ENCODE assay signal across 12 cellular contexts in genomic region chr14:93980464-93981201, GRCh38. TPM values are rescaled to one million over a fixed set of nuclear protein-coding genes. Genes with fewer than 3 reads are reported as not detected.
A peak's percentile ranks its signal among the peaks of the same experiment; 100 is the strongest.
DNase-seq lines count a peak whose midpoint lies in the region; ATAC-seq, FAIRE-seq and TF ChIP-seq lines count a peak whose summit lies in the region.
"Had no signal": no experiment of that assay in that cellular context is flagged by ENCODE, and none has a peak within 500 bp of the region (broad histone marks: within the 10 kb centered on the region; RNA-seq: fewer than 3 reads in every experiment).

No MANE protein-coding gene starts in this region.

- H3K36me3 ChIP-seq in sigmoid colon, result no peaks in the 10 kb centered on the region

- TF ChIP-seq POLR2A in sigmoid colon (IDR thresholded peaks at IDR 0.05), result no peak

- peaks cover 7% of the 10 kb centered on the region for H3K9me3 Mint-ChIP-seq in activated T-helper 1 cell treated with anti-CD3 and anti-CD28 coated beads, Interleukin-12 subunit alpha, Interleukin-12 subunit beta, Interleukin-2, Interleukin-4 antibody, amounts not matched to agents 30 ng/mL and 10 ng/mL and 1 ng/mL, durations not matched to agents 14 hours and 24 hours and 36 hours

- peaks cover 2% of the 10 kb centered on the region for H3K27me3 Mint-ChIP-seq in activated T-helper 1 cell treated with anti-CD3 and anti-CD28 coated beads, Interleukin-12 subunit alpha, Interleukin-12 subunit beta, Interleukin-2, Interleukin-4 antibody, amounts not matched to agents 30 ng/mL and 10 ng/mL and 1 ng/mL, durations not matched to agents 14 hours and 24 hours and 36 hours (ENCODE audit: insufficient read depth)

- TF ChIP-seq CTCF in sigmoid colon (IDR thresholded peaks at IDR 0.05), result no peak

- intact Hi-C loops in activated T-helper 1 cell treated with anti-CD3 and anti-CD28 coated beads, Interleukin-12 subunit alpha, Interleukin-12 subunit beta, Interleukin-2, Interleukin-4 antibody, amounts not matched to agents 30 ng/mL and 10 ng/mL and 1 ng/mL, durations not matched to agents 14 hours and 24 hours and 36 hours (cut with micrococcal nuclease), result loop anchor here (1.0 kb wide), 1 partner anchor 9 kb away; no protein-coding TSS in a partner anchor
- intact Hi-C loops in Right ventricle myocardium inferior (cut with DNase I) (no loop called here), sigmoid colon (cut with DNase I) (loop anchor here (10.0 kb wide), 1 partner anchor 916 kb away; no protein-coding TSS in a partner anchor)

- H3K27me3 ChIP-seq in sigmoid colon, result no peaks in the 10 kb centered on the region

- peaks cover 0 to 78% (median 63%) of the 10 kb centered on the region in 4 donors for H3K4me1 ChIP-seq in sigmoid colon

- no peak overlapping the region for H3K4me3 ChIP-seq in sigmoid colon

- peak overlapping the region; percentile 55 for H3K4me3 Mint-ChIP-seq in activated T-helper 1 cell treated with anti-CD3 and anti-CD28 coated beads, Interleukin-12 subunit alpha, Interleukin-12 subunit beta, Interleukin-2, Interleukin-4 antibody, amounts not matched to agents 30 ng/mL and 10 ng/mL and 1 ng/mL, durations not matched to agents 14 hours and 24 hours and 36 hours

- peak overlapping the region; percentile 80 for H3K27ac Mint-ChIP-seq in activated T-helper 1 cell treated with anti-CD3 and anti-CD28 coated beads, Interleukin-12 subunit alpha, Interleukin-12 subunit beta, Interleukin-2, Interleukin-4 antibody, amounts not matched to agents 30 ng/mL and 10 ng/mL and 1 ng/mL, durations not matched to agents 14 hours and 24 hours and 36 hours

- 77% methylated on average over 11 of the region's 11 CpGs for WGBS in sigmoid colon, 2 donors

- peak overlapping the region; percentile 85 to 93 (median 89) for H3K27ac ChIP-seq in sigmoid colon

- H3K9me3 ChIP-seq in sigmoid colon, result no peaks in the 10 kb centered on the region

- peaks cover 16% of the 10 kb centered on the region for H3K36me3 Mint-ChIP-seq in activated T-helper 1 cell treated with anti-CD3 and anti-CD28 coated beads, Interleukin-12 subunit alpha, Interleukin-12 subunit beta, Interleukin-2, Interleukin-4 antibody, amounts not matched to agents 30 ng/mL and 10 ng/mL and 1 ng/mL, durations not matched to agents 14 hours and 24 hours and 36 hours (ENCODE audit: low read depth)

- TF ChIP-seq EP300 in sigmoid colon (IDR thresholded peaks at IDR 0.05), result peak in 1 of 4 donors; percentile 34

- peaks cover 63% of the 10 kb centered on the region for H3K4me1 Mint-ChIP-seq in activated T-helper 1 cell treated with anti-CD3 and anti-CD28 coated beads, Interleukin-12 subunit alpha, Interleukin-12 subunit beta, Interleukin-2, Interleukin-4 antibody, amounts not matched to agents 30 ng/mL and 10 ng/mL and 1 ng/mL, durations not matched to agents 14 hours and 24 hours and 36 hours (ENCODE audit: low read depth)

- FAIRE-seq in GM19239 (lab: Jason Lieb, UNC), result peak; percentile 40

- DNase-seq in GM19239 (ENCODE audit: insufficient read length, low spot score) (no peak), Right ventricle myocardium inferior (ENCODE audit: missing footprints) (peak; percentile 83), sigmoid colon (peak; percentile 96), NCI-H226 (no peak)
- no peak for DNase-seq in activated T-helper 1 cell treated with anti-CD3 and anti-CD28 coated beads, Interleukin-12 subunit alpha, Interleukin-12 subunit beta, Interleukin-2, Interleukin-4 antibody, amounts not matched to agents 30 ng/mL and 10 ng/mL and 1 ng/mL, durations not matched to agents 14 hours and 24 hours and 36 hours (ENCODE audit: low spot score)
- no peak for DNase-seq in activated effector memory CD4-positive, alpha-beta T cell treated with Interleukin-2 at 50 U/mL for 16 hours
- DNase-seq: CD8-positive, alpha-beta memory T cell; NCI-H1694 treated with DMSO at 0.1 percent for 48 hours had no signal

- ATAC-seq in Right ventricle myocardium inferior (peak; percentile 59), GM19351 (IDR thresholded peaks at IDR 0.05; ENCODE audit: unreplicated experiment) (no peak), HG03520 (IDR thresholded peaks at IDR 0.05; ENCODE audit: unreplicated experiment) (no peak)

RNA-seq across cellular contexts. Expression of gene ASB2, which starts 4.3 kb away (rescaled TPM):
- total RNA-seq in activated T-helper 1 cell treated with anti-CD3 and anti-CD28 coated beads, Interleukin-12 subunit alpha, Interleukin-12 subunit beta, Interleukin-2, Interleukin-4 antibody, amounts not matched to agents 30 ng/mL and 10 ng/mL and 1 ng/mL, durations not matched to agents 14 hours and 24 hours and 36 hours, result 21.1 and 23.4 TPM in 2 replicates
- total RNA-seq in Right ventricle myocardium inferior (294 TPM), sigmoid colon (100 to 1,000 TPM; 117 to 178 (median 139) TPM)
- 1 to 10 TPM; 1.2 to 10.0 (median 4.2) TPM for polyA plus RNA-seq in sigmoid colon

RNA-seq across cellular contexts. Expression of gene CCDC197, which starts 16.5 kb away (rescaled TPM):
- 0.13 TPM in 1 of 2 replicates, not detected in the other for total RNA-seq in activated T-helper 1 cell treated with anti-CD3 and anti-CD28 coated beads, Interleukin-12 subunit alpha, Interleukin-12 subunit beta, Interleukin-2, Interleukin-4 antibody, amounts not matched to agents 30 ng/mL and 10 ng/mL and 1 ng/mL, durations not matched to agents 14 hours and 24 hours and 36 hours
- total RNA-seq in Right ventricle myocardium inferior (0.84 TPM), sigmoid colon (not detected)
- not detected for polyA plus RNA-seq in sigmoid colon
- total RNA-seq: CD8-positive, alpha-beta memory T cell; liver; renal cortical epithelial cell had no signal
- polyA plus RNA-seq: CD8-positive, alpha-beta memory T cell; liver had no signal

RNA-seq across cellular contexts. Expression of gene OTUB2, which starts 45.5 kb away (rescaled TPM):
- total RNA-seq in activated T-helper 1 cell treated with anti-CD3 and anti-CD28 coated beads, Interleukin-12 subunit alpha, Interleukin-12 subunit beta, Interleukin-2, Interleukin-4 antibody, amounts not matched to agents 30 ng/mL and 10 ng/mL and 1 ng/mL, durations not matched to agents 14 hours and 24 hours and 36 hours, result 1.5 TPM in 2 replicates
- total RNA-seq in Right ventricle myocardium inferior (0.35 TPM), sigmoid colon (under 1 TPM; 0.14 to 0.71 (median 0.52) TPM)
- polyA plus RNA-seq in sigmoid colon, result 1 to 10 TPM in 2 of 3 donors, under 1 TPM in 1; 0.60 to 2.3 (median 2.0) TPM

RNA-seq across cellular contexts. Expression of gene FAM181A, which starts 53.5 kb away (rescaled TPM):
- not detected in 2 replicates for total RNA-seq in activated T-helper 1 cell treated with anti-CD3 and anti-CD28 coated beads, Interleukin-12 subunit alpha, Interleukin-12 subunit beta, Interleukin-2, Interleukin-4 antibody, amounts not matched to agents 30 ng/mL and 10 ng/mL and 1 ng/mL, durations not matched to agents 14 hours and 24 hours and 36 hours
- not detected for total RNA-seq in Right ventricle myocardium inferior
- total RNA-seq in sigmoid colon, result not detected
- not detected for polyA plus RNA-seq in sigmoid colon
- total RNA-seq: CD8-positive, alpha-beta memory T cell; liver; renal cortical epithelial cell had no signal
- polyA plus RNA-seq: CD8-positive, alpha-beta memory T cell; liver had no signal

Comparison
In these comparisons a context has a peak if more than half of its experiments do, and no peak if none do; other contexts are left out.
1. DNase-seq: peak in Right ventricle myocardium inferior (single experiment) and sigmoid colon (single experiment); none in GM19239 (single experiment), activated T-helper 1 cell treated with anti-CD3 and anti-CD28 coated beads, Interleukin-12 subunit alpha, Interleukin-12 subunit beta, Interleukin-2, Interleukin-4 antibody, amounts not matched to agents 30 ng/mL and 10 ng/mL and 1 ng/mL, durations not matched to agents 14 hours and 24 hours and 36 hours (single experiment), NCI-H226 (single experiment) and activated effector memory CD4-positive, alpha-beta T cell treated with Interleukin-2 at 50 U/mL for 16 hours (single experiment).